Comparison of ENCODE assay signal across 33 cellular contexts in genomic region chr6:137369135-137369534, GRCh38.
"Had no signal": no experiment of that assay in that cellular context is flagged by ENCODE, and none has a peak within 500 bp of the region (broad histone marks: within the 10 kb centered on the region; RNA-seq: fewer than 3 reads in every experiment).

No MANE protein-coding gene starts in this region.

- H3K27ac ChIP-seq: body of pancreas, esophagus muscularis mucosa, foreskin keratinocyte, gastrocnemius medialis, heart left ventricle, WERI-Rb-1 had no signal

- H3K27me3 Mint-ChIP-seq: activated CD4-positive, alpha-beta memory T cell treated with anti-CD3 and anti-CD28 coated beads, Interleukin-2, amount 10 ng/mL, durations not matched to agents 7 days and 5 days; activated naive CD8-positive, alpha-beta T cell; activated T-cell treated with anti-CD3 and anti-CD28 coated beads, Interleukin-2, amount 50 U/mL, for 24 hours; effector memory CD8-positive, alpha-beta T cell; T-helper 17 cell had no signal

- H3K9me3 Mint-ChIP-seq: activated CD4-positive, alpha-beta memory T cell treated with anti-CD3 and anti-CD28 coated beads, Interleukin-2, amount 10 ng/mL, durations not matched to agents 7 days and 5 days; activated CD4-positive, alpha-beta T cell treated with anti-CD3 and anti-CD28 coated beads, Interleukin-2, amount 10 ng/mL, durations not matched to agents 7 days and 5 days; activated T-cell treated with anti-CD3 and anti-CD28 coated beads, Interleukin-2, amount 50 U/mL, for 24 hours; activated T-cell treated with anti-CD3 and anti-CD28 coated beads, Interleukin-2, amount 50 U/mL, for 72 hours; effector memory CD8-positive, alpha-beta T cell; T-helper 2 cell treated with Interferon-gamma antibody and Interleukin-4, amounts not matched to agents 5 μg/mL and 100 μg/mL, for 36 hours had no signal

- H3K27ac Mint-ChIP-seq: activated CD4-positive, alpha-beta memory T cell treated with anti-CD3 and anti-CD28 coated beads, Interleukin-2, amount 10 ng/mL, durations not matched to agents 7 days and 5 days; activated CD4-positive, alpha-beta T cell treated with anti-CD3 and anti-CD28 coated beads, Interleukin-2, amount 10 ng/mL, durations not matched to agents 7 days and 5 days; activated naive CD8-positive, alpha-beta T cell; activated T-cell treated with anti-CD3 and anti-CD28 coated beads, Interleukin-2, amount 50 U/mL, for 24 hours; activated T-cell treated with anti-CD3 and anti-CD28 coated beads, Interleukin-2, amount 50 U/mL, for 72 hours; effector memory CD8-positive, alpha-beta T cell; T-helper 17 cell; T-helper 2 cell treated with Interferon-gamma antibody and Interleukin-4, amounts not matched to agents 5 μg/mL and 100 μg/mL, for 36 hours had no signal

- H3K27me3 ChIP-seq: body of pancreas, esophagus muscularis mucosa, foreskin keratinocyte, gastrocnemius medialis, heart left ventricle had no signal

- DNase-seq: activated CD4-positive, alpha-beta memory T cell treated with anti-CD3 and anti-CD28 coated beads, Interleukin-2, amount 10 ng/mL, durations not matched to agents 7 days and 5 days; activated CD4-positive, alpha-beta T cell treated with anti-CD3 and anti-CD28 coated beads for 1 hour; activated CD4-positive, alpha-beta T cell treated with anti-CD3 and anti-CD28 coated beads for 4 hours; activated CD4-positive, alpha-beta T cell treated with anti-CD3 and anti-CD28 coated beads, Interleukin-2, amount 10 ng/mL, durations not matched to agents 7 days and 5 days; activated CD4-positive, alpha-beta T cell treated with anti-CD3 and anti-CD28 coated beads, Interleukin-2, amount 50 U/mL, for 4 hours; activated CD8-positive, alpha-beta memory T cell treated with anti-CD3 and anti-CD28 coated beads, Interleukin-2, amount 50 U/mL, for 48 hours; activated effector memory CD4-positive, alpha-beta T cell treated with Interleukin-2 at 50 U/mL for 16 hours; activated gamma-delta T cell treated with Interleukin-2 at 50 U/mL for 16 hours; activated naive CD4-positive, alpha-beta T cell treated with anti-CD3 and anti-CD28 coated beads, Interleukin-2, amount 50 U/mL, for 16 hours; activated naive CD4-positive, alpha-beta T cell treated with Interleukin-2 at 50 U/mL for 16 hours; activated T-cell treated with anti-CD3 and anti-CD28 coated beads for 4 hours; activated T-cell treated with anti-CD3 and anti-CD28 coated beads, Interleukin-2, amount 50 U/mL, for 24 hours; activated T-cell treated with anti-CD3 and anti-CD28 coated beads, Interleukin-2, amount 50 U/mL, for 72 hours; amniotic stem cell; aorta; body of pancreas; caudate nucleus; cortex of kidney; dermis blood vessel endothelial cell; effector CD4-positive, alpha-beta T cell; effector memory CD8-positive, alpha-beta T cell; erythroblast; foreskin keratinocyte; gastrocnemius medialis; glutamatergic neuron; heart left ventricle; T-helper 1 cell; T-helper 17 cell; T1000; WERI-Rb-1 had no signal

- H3K36me3 ChIP-seq: esophagus muscularis mucosa, gastrocnemius medialis, heart left ventricle, WERI-Rb-1 had no signal

- H3K4me3 ChIP-seq: body of pancreas, esophagus muscularis mucosa, gastrocnemius medialis, heart left ventricle had no signal

- ATAC-seq: body of pancreas; effector memory CD8-positive, alpha-beta T cell; foreskin keratinocyte; gastrocnemius medialis; heart left ventricle; T-helper 17 cell had no signal

- H3K4me3 Mint-ChIP-seq: activated CD4-positive, alpha-beta memory T cell treated with anti-CD3 and anti-CD28 coated beads, Interleukin-2, amount 10 ng/mL, durations not matched to agents 7 days and 5 days; activated CD4-positive, alpha-beta T cell treated with anti-CD3 and anti-CD28 coated beads, Interleukin-2, amount 10 ng/mL, durations not matched to agents 7 days and 5 days; activated naive CD8-positive, alpha-beta T cell; activated T-cell treated with anti-CD3 and anti-CD28 coated beads, Interleukin-2, amount 50 U/mL, for 24 hours; activated T-cell treated with anti-CD3 and anti-CD28 coated beads, Interleukin-2, amount 50 U/mL, for 72 hours; effector memory CD8-positive, alpha-beta T cell; T-helper 17 cell; T-helper 2 cell treated with Interferon-gamma antibody and Interleukin-4, amounts not matched to agents 5 μg/mL and 100 μg/mL, for 36 hours had no signal

- H3K4me1 ChIP-seq: body of pancreas, esophagus muscularis mucosa, foreskin keratinocyte, gastrocnemius medialis, heart left ventricle had no signal

- H3K9me3 ChIP-seq: body of pancreas, esophagus muscularis mucosa, gastrocnemius medialis, heart left ventricle had no signal

- H3K36me3 Mint-ChIP-seq: activated naive CD8-positive, alpha-beta T cell had no signal
